Comparison of ENCODE assay signal across 12 cellular contexts in genomic region chr2:177172034-177172880, GRCh38. TPM values are rescaled to one million over a fixed set of nuclear protein-coding genes. Genes with fewer than 3 reads are reported as not detected.
A peak's percentile ranks its signal among the peaks of the same experiment; 100 is the strongest.
DNase-seq lines count a peak whose midpoint lies in the region; ATAC-seq, FAIRE-seq and TF ChIP-seq lines count a peak whose summit lies in the region.
"Had no signal": no experiment of that assay in that cellular context is flagged by ENCODE, and none has a peak within 500 bp of the region (broad histone marks: within the 10 kb centered on the region; RNA-seq: fewer than 3 reads in every experiment).

No MANE protein-coding gene starts in this region.

- peaks cover 10 to 26% of the 10 kb centered on the region in 2 experiments for H3K4me1 ChIP-seq in K562 (replicated peaks in 1 of 2; ENCODE audit: control insufficient read depth in 2 of 2, insufficient read depth in 2 of 2, low read length in 2 of 2)
- H3K4me1 ChIP-seq in lower lobe of right lung = peaks cover 45% of the 10 kb centered on the region
- H3K4me1 ChIP-seq in CD4-positive, alpha-beta memory T cell (ENCODE audit: insufficient read depth, low read length) = no peaks in the 10 kb centered on the region
- H3K4me1 ChIP-seq: adrenal gland had no signal

- no peak overlapping the region for H3K4me3 Mint-ChIP-seq in CD4-positive, alpha-beta memory T cell
- H3K4me3 Mint-ChIP-seq: CD8-positive, alpha-beta memory T cell had no signal

- CTCF ChIA-PET in K562 (lab: Yijun Ruan, JAX; ENCODE audit: low intra/inter-chr PET ratio) = no interaction called here
- CTCF ChIA-PET in CD4-positive, alpha-beta memory T cell (lab: Charles Lee; ENCODE audit: partially characterized antibody) = interaction anchor here (1.4 kb wide), 1 partner anchor 24 kb away, joined by 4 read pairs; no protein-coding TSS in a partner anchor

- no peaks in the 10 kb centered on the region for H3K79me2 ChIP-seq in K562 (ENCODE audit: control insufficient read depth, insufficient read depth, low read length)

- H3K36me3 ChIP-seq in K562 (ENCODE audit: control insufficient read depth, insufficient read depth, low read length) (no peaks in the 10 kb centered on the region), lower lobe of right lung (no peaks in the 10 kb centered on the region)
- no peaks in the 10 kb centered on the region for H3K36me3 ChIP-seq in CD4-positive, alpha-beta memory T cell (ENCODE audit: insufficient read depth, low read length)
- H3K36me3 ChIP-seq: adrenal gland had no signal

- POLR2A ChIA-PET in K562 (lab: Yijun Ruan, JAX) = interaction anchor here (0.7 kb wide), 1 partner anchor 50 kb away, joined by 3 read pairs; no protein-coding TSS in a partner anchor
- POLR2A ChIA-PET in CD4-positive, alpha-beta memory T cell (lab: Charles Lee; ENCODE audit: partially characterized antibody) = no interaction called here

- no peaks in the 10 kb centered on the region for H3K9me3 ChIP-seq in K562 (replicated peaks; ENCODE audit: control insufficient read depth, insufficient read depth, low read depth, low read length)
- H3K9me3 ChIP-seq in lower lobe of right lung = no peaks in the 10 kb centered on the region
- H3K9me3 ChIP-seq in CD4-positive, alpha-beta memory T cell (ENCODE audit: control insufficient read depth in 1 of 2, low read length in 2 of 2) = no peaks in the 10 kb centered on the region
- H3K9me3 ChIP-seq: adrenal gland had no signal

- H3K4me3 ChIP-seq in K562 (no peak overlapping the region), lower lobe of right lung (no peak overlapping the region)
- no peak overlapping the region for H3K4me3 ChIP-seq in CD4-positive, alpha-beta memory T cell (ENCODE audit: low read length in 2 of 2)
- H3K4me3 ChIP-seq: adrenal gland had no signal

- no peaks in the 10 kb centered on the region for H3K9me1 ChIP-seq in K562 (ENCODE audit: control insufficient read depth, insufficient read depth, low read length)

- no peaks in the 10 kb centered on the region for H3K9me3 Mint-ChIP-seq in CD4-positive, alpha-beta memory T cell
- H3K9me3 Mint-ChIP-seq: CD8-positive, alpha-beta memory T cell had no signal

- no peak for TF ChIP-seq RAD21 in K562 (CRISPR knock-in tag; conservative IDR thresholded peaks at IDR 0.05 in 1 of 2, IDR thresholded peaks at IDR 0.05 in 1 of 2)

- TF ChIP-seq EP300 in K562 (IDR thresholded peaks at IDR 0.05; ENCODE audit: low read length) = no peak

- no peak overlapping the region for H2AFZ ChIP-seq in K562 (ENCODE audit: low read depth, low read length)

- H3K4me2 ChIP-seq in K562 (ENCODE audit: insufficient read depth, low read length) = no peak overlapping the region

- no peaks in the 10 kb centered on the region for H3K36me3 Mint-ChIP-seq in CD4-positive, alpha-beta memory T cell
- H3K36me3 Mint-ChIP-seq: CD8-positive, alpha-beta memory T cell had no signal

- H3K4me1 Mint-ChIP-seq in CD4-positive, alpha-beta memory T cell = peaks cover 0 to 4% (median 2%) of the 10 kb centered on the region in 4 donors

- FAIRE-seq in K562 (lab: Jason Lieb, UNC) = no peak

- no peaks in the 10 kb centered on the region for H3K27me3 ChIP-seq in K562 (ENCODE audit: control insufficient read depth in 2 of 2, insufficient read depth in 2 of 2, low read length in 2 of 2)
- H3K27me3 ChIP-seq in lower lobe of right lung (ENCODE audit: low read depth) = no peaks in the 10 kb centered on the region
- no peaks in the 10 kb centered on the region for H3K27me3 ChIP-seq in CD4-positive, alpha-beta memory T cell (ENCODE audit: insufficient read depth, low read length)
- H3K27me3 ChIP-seq: adrenal gland had no signal

- peaks cover 1 to 2% of the 10 kb centered on the region in 2 donors for H3K27me3 Mint-ChIP-seq in CD4-positive, alpha-beta memory T cell

- ATAC-seq in K562 (no peak), lower lobe of right lung (no peak), GM21717 (IDR thresholded peaks at IDR 0.05; ENCODE audit: unreplicated experiment) (no peak)

- in situ Hi-C loops in Caki2 (cut with HindIII; ENCODE audit: low pct_unique_long_range_greater_than_20kb, low sequenced_read_pairs) = no loop called here
- in situ Hi-C loops in K562 (cut with MboI) = no loop called here

- TF ChIP-seq CTCF in K562 (IDR thresholded peaks at IDR 0.05 in 2 of 3, conservative IDR thresholded peaks at IDR 0.05 in 1 of 3; ENCODE audit: insufficient read depth in 2 of 3, low read depth in 1 of 3, low read length in 3 of 3) = no peak
- no peak for TF ChIP-seq CTCF in lower lobe of right lung (IDR thresholded peaks at IDR 0.05)

- no peak overlapping the region for H3K27ac Mint-ChIP-seq in CD4-positive, alpha-beta memory T cell

- H3K27ac ChIP-seq in K562 (ENCODE audit: extremely low read depth, low read depth, low read length) = no peak overlapping the region
- peak overlapping the region; percentile 2 for H3K27ac ChIP-seq in lower lobe of right lung
- H3K27ac ChIP-seq in CD4-positive, alpha-beta memory T cell (ENCODE audit: low read depth, low read length) = no peak overlapping the region
- H3K27ac ChIP-seq: adrenal gland had no signal

- DNase-seq in Caki2 (ENCODE audit: low read depth) (peak; percentile 63), LHCN-M2 (ENCODE audit: low read depth) (peak; percentile 90), K562 (ENCODE audit: extremely low read depth in 1 of 4, low spot score in 3 of 4) (no peak), lower lobe of right lung (no peak), GDM1 (lab: John Stamatoyannopoulos, UW) (no peak), hippocampal formation (lab: John Stamatoyannopoulos, UW) (no peak)
- DNase-seq in CD4-positive, alpha-beta memory T cell = no peak
- DNase-seq: CD8-positive, alpha-beta memory T cell; NCI-H2029; posterior cingulate gyrus had no signal

- H3K9ac ChIP-seq in K562 (ENCODE audit: insufficient read depth in 1 of 2, low read depth in 2 of 2, low read length in 2 of 2) = no peak overlapping the region

- BruUV-seq in K562 (replicated peaks; lab: Mats Ljungman, UMichigan) = no TSS peak

- intact Hi-C loops in K562 (cut with micrococcal nuclease) = no loop called here
- intact Hi-C loops in lower lobe of right lung (cut with DNase I) = no loop called here
- intact Hi-C loops in CD4-positive, alpha-beta memory T cell (cut with micrococcal nuclease) = no loop called here

- no peaks in the 10 kb centered on the region for H4K20me1 ChIP-seq in K562 (replicated peaks; ENCODE audit: control insufficient read depth, insufficient read depth, low read length)

- TF ChIP-seq POLR2A in K562 (conservative IDR thresholded peaks at IDR 0.05) = no peak

TF ChIP-seq in K562, 482 proteins besides CTCF, POLR2A, EP300 and RAD21:
- TF ChIP-seq, protein P1, sequence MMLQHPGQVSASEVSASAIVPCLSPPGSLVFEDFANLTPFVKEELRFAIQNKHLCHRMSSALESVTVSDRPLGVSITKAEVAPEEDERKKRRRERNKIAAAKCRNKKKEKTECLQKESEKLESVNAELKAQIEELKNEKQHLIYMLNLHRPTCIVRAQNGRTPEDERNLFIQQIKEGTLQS (IDR thresholded peaks at IDR 0.05) = peak; percentile 36; the same call in 1 of the 2 replicates
- TF ChIP-seq, protein P1 (CRISPR knock-in tag; conservative IDR thresholded peaks at IDR 0.05) = no peak
- TF ChIP-seq CEBPG (CRISPR knock-in tag; IDR thresholded peaks at IDR 0.05) (no peak), CEBPG (tag; conservative IDR thresholded peaks at IDR 0.05 in 1 of 2, IDR thresholded peaks at IDR 0.05 in 1 of 2) (0 out of 4 replicates have a peak, but pooled peaks of 1 of the 2 experiments have one; percentile 3), ZSCAN29 (IDR thresholded peaks at IDR 0.05) (no peak), KDM1A (IDR thresholded peaks at IDR 0.05) (peak in 1 of 2 experiments; percentile 52; a peak in 2 of 4 replicates)

RNA-seq across cellular contexts. Expression of gene HNRNPA3, which starts 40.3 kb away (rescaled TPM):
- 24.1 and 25.1 TPM in 2 replicates for total RNA-seq in Caki2 (2014; rRNA removed; shearing (Covaris generic); ENCODE audit: low replicate concordance)
- total RNA-seq in LHCN-M2 (2014; rRNA removed) = 42.4 and 67.6 TPM in 2 replicates
- 352 TPM for polyA plus RNA-seq in LHCN-M2 (2012)
- total RNA-seq in K562 (2011; cell fraction: chromatin; rRNA removed; ENCODE audit: low replicate concordance) = 113 and 428 TPM in 2 replicates
- total RNA-seq in K562 (2011; cell fraction: nucleolus; rRNA removed) = 48.9 and 75.0 TPM in 2 replicates
- total RNA-seq in K562 (2011; cell fraction: nucleoplasm; rRNA removed) = 198 and 354 TPM in 2 replicates
- 72.8 and 79.5 TPM in 2 replicates for total RNA-seq in K562 (2014; rRNA removed)
- total RNA-seq in K562 (2014; rRNA removed; fragmentation: Illumina TruSeq; extraction: Trizol) = 130 and 151 TPM in 2 replicates
- 112 and 114 TPM in 2 replicates for total RNA-seq in K562 (2015; rRNA removed; fragmentation: Illumina TruSeq; extraction: Trizol)
- total RNA-seq in K562 (2021) = 249 and 272 TPM in 2 replicates
- 150 and 215 TPM in 2 replicates for polyA plus RNA-seq in K562 (2011; rRNA removed)
- polyA plus RNA-seq in K562 (2011; cell fraction: cytosol; rRNA removed) = 28.0 and 59.6 TPM in 2 replicates
- polyA plus RNA-seq in K562 (2011; cell fraction: nucleus; rRNA removed) = 96.2 and 150 TPM in 2 replicates
- polyA plus RNA-seq in K562 (2012) = 364 and 720 TPM in 2 replicates
- 356 and 381 TPM in 2 replicates for polyA plus RNA-seq in K562 (2014; fragmentation: Illumina TruSeq; extraction: Trizol)
- polyA plus RNA-seq in K562 (2014; fragmentation: Nextera tagmentation; extraction: Ambion mirVana) = 100 to 1,000 TPM; 108 to 192 TPM
- polyA plus RNA-seq in K562 (2014; rRNA removed) = 381 and 428 TPM in 2 replicates
- polyA minus RNA-seq in K562 (2011; rRNA and poly(A)+ RNA removed) = 97.6 and 107 TPM in 2 replicates
- 69.7 and 76.8 TPM in 2 replicates for polyA minus RNA-seq in K562 (2011; cell fraction: cytosol; rRNA and poly(A)+ RNA removed)
- 57.9 and 104 TPM in 2 replicates for polyA minus RNA-seq in K562 (2011; cell fraction: nucleus; rRNA and poly(A)+ RNA removed)
- 132 TPM for total RNA-seq in lower lobe of right lung
- 100 to 1,000 TPM; 172 to 175 TPM for total RNA-seq in CD4-positive, alpha-beta memory T cell
- polyA plus RNA-seq in CD4-positive, alpha-beta memory T cell = 10 to 100 TPM; 41.1 to 64.5 TPM

Comparison
In these comparisons a context has a peak if more than half of its experiments do, and no peak if none do; other contexts are left out.
1. DNase-seq: peak in Caki2 (single experiment) and LHCN-M2 (single experiment); none in K562 (0 of 4), lower lobe of right lung (single experiment), CD4-positive, alpha-beta memory T cell (0 of 5), GDM1 (single experiment) and hippocampal formation (0 of 2).